8 cellular contexts compared by ENCODE assay signal in the genomic region with DNA sequence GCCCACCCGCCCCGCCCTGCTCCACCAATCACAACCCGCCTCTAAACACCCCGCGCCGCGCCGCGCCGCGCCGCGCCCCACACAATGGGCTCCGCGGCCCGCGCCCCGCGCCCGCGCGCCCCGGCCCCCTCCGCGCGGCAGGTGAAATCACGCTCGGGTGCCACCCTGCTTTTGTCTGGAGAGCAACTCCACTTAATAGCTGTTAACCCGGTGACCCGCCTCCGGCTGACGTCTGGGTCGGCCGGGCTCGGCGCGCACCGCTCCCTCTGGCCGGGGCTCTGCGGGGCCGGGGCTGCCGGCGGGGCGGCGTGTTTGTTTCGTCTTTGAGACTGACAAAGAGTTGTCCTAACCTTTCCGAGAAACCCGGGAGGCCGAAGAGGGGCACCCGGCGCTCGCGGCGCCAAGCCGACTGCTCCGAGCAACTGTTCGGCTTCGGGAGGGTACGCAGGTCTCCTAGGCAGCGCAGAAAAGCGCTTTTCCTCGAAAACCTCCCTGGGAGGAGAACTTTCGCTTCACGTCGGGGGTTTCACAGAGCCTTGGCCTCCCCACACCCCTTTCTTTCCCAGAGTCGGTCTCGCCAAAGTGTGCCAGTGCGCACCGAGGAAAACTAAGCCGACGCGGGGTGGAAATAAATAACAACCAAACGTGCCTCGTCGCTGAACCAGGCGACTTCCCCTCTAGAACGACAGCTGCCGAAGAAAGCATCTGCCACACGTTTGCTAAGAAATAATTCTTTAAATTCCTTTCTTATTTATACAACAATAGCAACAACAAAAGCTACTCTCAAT.
DNase-seq lines count a peak whose midpoint lies in the region; ATAC-seq and TF ChIP-seq lines count a peak whose summit lies in the region.

No MANE protein-coding gene starts in this region.

- peak overlapping the region; percentile 77 for H3K4me3 Mint-ChIP-seq in chondrocyte (ENCODE audit: unreplicated experiment)

- no peak for ATAC-seq in HG02970 (IDR thresholded peaks at IDR 0.05; ENCODE audit: low FRiP score, unreplicated experiment)

- no peaks in the 10 kb centered on the region for H3K36me3 Mint-ChIP-seq in chondrocyte (ENCODE audit: low read depth)

- DNase-seq in SIG-M5 treated with dmso at 0.1 percent for 504 hours (lab: John Stamatoyannopoulos, UW; ENCODE audit: unreplicated experiment) (peak; percentile 66), SIG-M5 (lab: John Stamatoyannopoulos, UW) (no peak), LNCaP clone FGC (ENCODE audit: low read depth) (no peak), chondrocyte (ENCODE audit: low spot score) (no peak), left kidney (ENCODE audit: low read depth, low spot score) (peak; percentile 82)
- peak; percentile 45 to 64 (median 63) for DNase-seq in activated CD4-positive, CD25-positive, alpha-beta regulatory T cell (lab: John Stamatoyannopoulos, UW)
- DNase-seq in stimulated activated CD4-positive, alpha-beta T cell treated with anti-CD3 and anti-CD28 coated beads, Interleukin-2, amount 100 ng/mL, for 24 hours: peak; percentile 61 to 71

- H3K27ac Mint-ChIP-seq in chondrocyte (ENCODE audit: unreplicated experiment): peak overlapping the region; percentile 97

- TF ChIP-seq CTCF in LNCaP clone FGC (IDR thresholded peaks at IDR 0.05; ENCODE audit: control insufficient read depth, extremely low read depth, insufficient read depth): no peak
- no peak for TF ChIP-seq CTCF in chondrocyte (IDR thresholded peaks at IDR 0.05)

- H3K27me3 Mint-ChIP-seq in chondrocyte (ENCODE audit: low read depth): no peaks in the 10 kb centered on the region

- H3K4me1 Mint-ChIP-seq in chondrocyte (ENCODE audit: low read depth): peaks cover 62% of the 10 kb centered on the region

- H3K4me3 ChIP-seq in LNCaP clone FGC (ENCODE audit: low read depth, low read length): peak overlapping the region; percentile 41

- H3K9me3 Mint-ChIP-seq in chondrocyte (ENCODE audit: low read depth): no peaks in the 10 kb centered on the region

Comparison
In these comparisons a context has a peak if more than half of its experiments do, and no peak if none do; other contexts are left out.
1. DNase-seq: peak in SIG-M5 treated with dmso at 0.1 percent for 504 hours (single experiment), activated CD4-positive, CD25-positive, alpha-beta regulatory T cell (4 of 4), left kidney (single experiment) and stimulated activated CD4-positive, alpha-beta T cell treated with anti-CD3 and anti-CD28 coated beads, Interleukin-2, amount 100 ng/mL, for 24 hours (2 of 2); none in SIG-M5 (single experiment), LNCaP clone FGC (single experiment) and chondrocyte (single experiment).